In the genomic region with DNA sequence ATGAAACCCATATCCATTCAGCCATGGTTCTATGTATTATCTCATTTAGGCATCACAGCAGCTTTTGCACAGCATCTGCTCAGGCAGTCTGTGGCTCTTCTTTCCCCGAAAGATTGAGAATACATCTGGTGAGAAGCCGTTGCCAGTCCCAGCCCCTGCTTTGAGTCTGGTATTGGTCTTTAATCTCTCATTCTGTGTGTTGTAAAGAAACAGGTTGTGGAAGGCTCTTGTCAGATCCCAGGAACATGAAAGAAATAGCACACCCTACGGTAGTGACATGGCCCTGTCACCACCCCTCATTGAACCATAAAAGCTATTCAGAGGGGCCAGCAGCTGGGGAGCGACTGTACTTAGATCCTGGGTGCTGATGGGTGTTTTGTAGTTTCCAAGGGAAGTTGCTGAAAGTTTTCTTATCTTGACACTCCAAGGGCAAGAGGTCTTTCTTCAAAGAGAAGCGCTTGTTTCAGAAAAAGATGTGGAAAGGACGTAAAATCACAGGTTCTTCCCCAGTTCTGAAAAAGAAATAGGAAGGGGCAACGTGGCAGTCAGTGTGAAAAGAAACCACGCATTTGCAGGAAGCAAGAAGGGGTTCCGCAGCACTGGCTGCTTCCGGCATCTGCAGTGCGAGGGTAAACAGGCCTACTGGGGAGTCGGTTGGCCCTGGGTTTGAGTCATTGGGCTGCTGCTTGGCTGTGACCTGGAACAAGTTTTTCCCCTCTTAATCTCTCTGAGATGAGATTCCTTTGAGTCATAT, we compare ENCODE assay signal across 1 cellular context.
A peak's percentile ranks its signal among the peaks of the same experiment; 100 is the strongest.
TF ChIP-seq lines count a peak whose summit lies in the region.

No MANE protein-coding gene starts in this region.

TF ChIP-seq in K562, 482 proteins besides CTCF, POLR2A, EP300 and RAD21 (continued from another document and continues in another):
- TF ChIP-seq, protein P1, sequence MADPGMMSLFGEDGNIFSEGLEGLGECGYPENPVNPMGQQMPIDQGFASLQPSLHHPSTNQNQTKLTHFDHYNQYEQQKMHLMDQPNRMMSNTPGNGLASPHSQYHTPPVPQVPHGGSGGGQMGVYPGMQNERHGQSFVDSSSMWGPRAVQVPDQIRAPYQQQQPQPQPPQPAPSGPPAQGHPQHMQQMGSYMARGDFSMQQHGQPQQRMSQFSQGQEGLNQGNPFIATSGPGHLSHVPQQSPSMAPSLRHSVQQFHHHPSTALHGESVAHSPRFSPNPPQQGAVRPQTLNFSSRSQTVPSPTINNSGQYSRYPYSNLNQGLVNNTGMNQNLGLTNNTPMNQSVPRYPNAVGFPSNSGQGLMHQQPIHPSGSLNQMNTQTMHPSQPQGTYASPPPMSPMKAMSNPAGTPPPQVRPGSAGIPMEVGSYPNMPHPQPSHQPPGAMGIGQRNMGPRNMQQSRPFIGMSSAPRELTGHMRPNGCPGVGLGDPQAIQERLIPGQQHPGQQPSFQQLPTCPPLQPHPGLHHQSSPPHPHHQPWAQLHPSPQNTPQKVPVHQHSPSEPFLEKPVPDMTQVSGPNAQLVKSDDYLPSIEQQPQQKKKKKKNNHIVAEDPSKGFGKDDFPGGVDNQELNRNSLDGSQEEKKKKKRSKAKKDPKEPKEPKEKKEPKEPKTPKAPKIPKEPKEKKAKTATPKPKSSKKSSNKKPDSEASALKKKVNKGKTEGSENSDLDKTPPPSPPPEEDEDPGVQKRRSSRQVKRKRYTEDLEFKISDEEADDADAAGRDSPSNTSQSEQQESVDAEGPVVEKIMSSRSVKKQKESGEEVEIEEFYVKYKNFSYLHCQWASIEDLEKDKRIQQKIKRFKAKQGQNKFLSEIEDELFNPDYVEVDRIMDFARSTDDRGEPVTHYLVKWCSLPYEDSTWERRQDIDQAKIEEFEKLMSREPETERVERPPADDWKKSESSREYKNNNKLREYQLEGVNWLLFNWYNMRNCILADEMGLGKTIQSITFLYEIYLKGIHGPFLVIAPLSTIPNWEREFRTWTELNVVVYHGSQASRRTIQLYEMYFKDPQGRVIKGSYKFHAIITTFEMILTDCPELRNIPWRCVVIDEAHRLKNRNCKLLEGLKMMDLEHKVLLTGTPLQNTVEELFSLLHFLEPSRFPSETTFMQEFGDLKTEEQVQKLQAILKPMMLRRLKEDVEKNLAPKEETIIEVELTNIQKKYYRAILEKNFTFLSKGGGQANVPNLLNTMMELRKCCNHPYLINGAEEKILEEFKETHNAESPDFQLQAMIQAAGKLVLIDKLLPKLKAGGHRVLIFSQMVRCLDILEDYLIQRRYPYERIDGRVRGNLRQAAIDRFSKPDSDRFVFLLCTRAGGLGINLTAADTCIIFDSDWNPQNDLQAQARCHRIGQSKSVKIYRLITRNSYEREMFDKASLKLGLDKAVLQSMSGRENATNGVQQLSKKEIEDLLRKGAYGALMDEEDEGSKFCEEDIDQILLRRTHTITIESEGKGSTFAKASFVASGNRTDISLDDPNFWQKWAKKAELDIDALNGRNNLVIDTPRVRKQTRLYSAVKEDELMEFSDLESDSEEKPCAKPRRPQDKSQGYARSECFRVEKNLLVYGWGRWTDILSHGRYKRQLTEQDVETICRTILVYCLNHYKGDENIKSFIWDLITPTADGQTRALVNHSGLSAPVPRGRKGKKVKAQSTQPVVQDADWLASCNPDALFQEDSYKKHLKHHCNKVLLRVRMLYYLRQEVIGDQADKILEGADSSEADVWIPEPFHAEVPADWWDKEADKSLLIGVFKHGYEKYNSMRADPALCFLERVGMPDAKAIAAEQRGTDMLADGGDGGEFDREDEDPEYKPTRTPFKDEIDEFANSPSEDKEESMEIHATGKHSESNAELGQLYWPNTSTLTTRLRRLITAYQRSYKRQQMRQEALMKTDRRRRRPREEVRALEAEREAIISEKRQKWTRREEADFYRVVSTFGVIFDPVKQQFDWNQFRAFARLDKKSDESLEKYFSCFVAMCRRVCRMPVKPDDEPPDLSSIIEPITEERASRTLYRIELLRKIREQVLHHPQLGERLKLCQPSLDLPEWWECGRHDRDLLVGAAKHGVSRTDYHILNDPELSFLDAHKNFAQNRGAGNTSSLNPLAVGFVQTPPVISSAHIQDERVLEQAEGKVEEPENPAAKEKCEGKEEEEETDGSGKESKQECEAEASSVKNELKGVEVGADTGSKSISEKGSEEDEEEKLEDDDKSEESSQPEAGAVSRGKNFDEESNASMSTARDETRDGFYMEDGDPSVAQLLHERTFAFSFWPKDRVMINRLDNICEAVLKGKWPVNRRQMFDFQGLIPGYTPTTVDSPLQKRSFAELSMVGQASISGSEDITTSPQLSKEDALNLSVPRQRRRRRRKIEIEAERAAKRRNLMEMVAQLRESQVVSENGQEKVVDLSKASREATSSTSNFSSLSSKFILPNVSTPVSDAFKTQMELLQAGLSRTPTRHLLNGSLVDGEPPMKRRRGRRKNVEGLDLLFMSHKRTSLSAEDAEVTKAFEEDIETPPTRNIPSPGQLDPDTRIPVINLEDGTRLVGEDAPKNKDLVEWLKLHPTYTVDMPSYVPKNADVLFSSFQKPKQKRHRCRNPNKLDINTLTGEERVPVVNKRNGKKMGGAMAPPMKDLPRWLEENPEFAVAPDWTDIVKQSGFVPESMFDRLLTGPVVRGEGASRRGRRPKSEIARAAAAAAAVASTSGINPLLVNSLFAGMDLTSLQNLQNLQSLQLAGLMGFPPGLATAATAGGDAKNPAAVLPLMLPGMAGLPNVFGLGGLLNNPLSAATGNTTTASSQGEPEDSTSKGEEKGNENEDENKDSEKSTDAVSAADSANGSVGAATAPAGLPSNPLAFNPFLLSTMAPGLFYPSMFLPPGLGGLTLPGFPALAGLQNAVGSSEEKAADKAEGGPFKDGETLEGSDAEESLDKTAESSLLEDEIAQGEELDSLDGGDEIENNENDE (IDR thresholded peaks at IDR 0.05; ENCODE audit: low read depth, low read length) = no peak
- TF ChIP-seq, protein P2, sequence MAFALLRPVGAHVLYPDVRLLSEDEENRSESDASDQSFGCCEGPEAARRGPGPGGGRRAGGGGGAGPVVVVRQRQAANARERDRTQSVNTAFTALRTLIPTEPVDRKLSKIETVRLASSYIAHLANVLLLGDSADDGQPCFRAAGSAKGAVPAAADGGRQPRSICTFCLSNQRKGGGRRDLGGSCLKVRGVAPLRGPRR (CRISPR knock-in tag; IDR thresholded peaks at IDR 0.05) = no peak
- TF ChIP-seq IFI16 (CRISPR knock-in tag; IDR thresholded peaks at IDR 0.05) (no peak), SMARCA4 (IDR thresholded peaks at IDR 0.05) (peak; percentile 48; the same call in 1 of the 2 replicates), NFE2 (IDR thresholded peaks at IDR 0.05; ENCODE audit: low read depth) (no peak), RBM22 (IDR thresholded peaks at IDR 0.05; ENCODE audit: low read depth, low read length, poor library complexity, severe bottlenecking) (no peak), KLF6 (CRISPR knock-in tag; IDR thresholded peaks at IDR 0.05; ENCODE audit: borderline replicate concordance) (no peak), CBX3 (IDR thresholded peaks at IDR 0.05; ENCODE audit: borderline replicate concordance in 1 of 2, low read length in 2 of 2) (no peak), ZNF224 (CRISPR knock-in tag; IDR thresholded peaks at IDR 0.05) (no peak), PHF21A (IDR thresholded peaks at IDR 0.05; ENCODE audit: borderline replicate concordance, low read depth) (no peak), NFIX (CRISPR knock-in tag; IDR thresholded peaks at IDR 0.05; ENCODE audit: low read depth) (no peak), PHTF2 (CRISPR knock-in tag; IDR thresholded peaks at IDR 0.05) (no peak), NFE2L1 (tag; IDR thresholded peaks at IDR 0.05; ENCODE audit: borderline replicate concordance, low read depth) (no peak), RAD51 (IDR thresholded peaks at IDR 0.05; ENCODE audit: borderline replicate concordance, low read depth) (no peak), ZNF830 (CRISPR knock-in tag; IDR thresholded peaks at IDR 0.05) (no peak), ADNP (tag; IDR thresholded peaks at IDR 0.05) (0 out of 2 replicates have a peak, but pooled peaks have one; percentile 26), RBBP5 (IDR thresholded peaks at IDR 0.05; ENCODE audit: borderline replicate concordance, insufficient read depth, low read length, poor library complexity, severe bottlenecking) (no peak)
- TF ChIP-seq, protein P3, sequence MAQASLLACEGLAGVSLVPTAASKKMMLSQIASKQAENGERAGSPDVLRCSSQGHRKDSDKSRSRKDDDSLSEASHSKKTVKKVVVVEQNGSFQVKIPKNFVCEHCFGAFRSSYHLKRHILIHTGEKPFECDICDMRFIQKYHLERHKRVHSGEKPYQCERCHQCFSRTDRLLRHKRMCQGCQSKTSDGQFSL (CRISPR knock-in tag; IDR thresholded peaks at IDR 0.05) = no peak
- TF ChIP-seq, protein P3 (tag; IDR thresholded peaks at IDR 0.05) = peak in 1 of 2 experiments; percentile 46; a peak in 1 of 4 replicates
- TF ChIP-seq, protein P4, sequence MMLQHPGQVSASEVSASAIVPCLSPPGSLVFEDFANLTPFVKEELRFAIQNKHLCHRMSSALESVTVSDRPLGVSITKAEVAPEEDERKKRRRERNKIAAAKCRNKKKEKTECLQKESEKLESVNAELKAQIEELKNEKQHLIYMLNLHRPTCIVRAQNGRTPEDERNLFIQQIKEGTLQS (IDR thresholded peaks at IDR 0.05) = no peak
- TF ChIP-seq, protein P4 (CRISPR knock-in tag; conservative IDR thresholded peaks at IDR 0.05) = 0 out of 2 replicates have a peak, but pooled peaks have one; percentile 22
- TF ChIP-seq, protein P5, sequence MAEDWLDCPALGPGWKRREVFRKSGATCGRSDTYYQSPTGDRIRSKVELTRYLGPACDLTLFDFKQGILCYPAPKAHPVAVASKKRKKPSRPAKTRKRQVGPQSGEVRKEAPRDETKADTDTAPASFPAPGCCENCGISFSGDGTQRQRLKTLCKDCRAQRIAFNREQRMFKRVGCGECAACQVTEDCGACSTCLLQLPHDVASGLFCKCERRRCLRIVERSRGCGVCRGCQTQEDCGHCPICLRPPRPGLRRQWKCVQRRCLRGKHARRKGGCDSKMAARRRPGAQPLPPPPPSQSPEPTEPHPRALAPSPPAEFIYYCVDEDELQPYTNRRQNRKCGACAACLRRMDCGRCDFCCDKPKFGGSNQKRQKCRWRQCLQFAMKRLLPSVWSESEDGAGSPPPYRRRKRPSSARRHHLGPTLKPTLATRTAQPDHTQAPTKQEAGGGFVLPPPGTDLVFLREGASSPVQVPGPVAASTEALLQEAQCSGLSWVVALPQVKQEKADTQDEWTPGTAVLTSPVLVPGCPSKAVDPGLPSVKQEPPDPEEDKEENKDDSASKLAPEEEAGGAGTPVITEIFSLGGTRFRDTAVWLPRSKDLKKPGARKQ (CRISPR knock-in tag; IDR thresholded peaks at IDR 0.05) = no peak
- TF ChIP-seq, protein P6, sequence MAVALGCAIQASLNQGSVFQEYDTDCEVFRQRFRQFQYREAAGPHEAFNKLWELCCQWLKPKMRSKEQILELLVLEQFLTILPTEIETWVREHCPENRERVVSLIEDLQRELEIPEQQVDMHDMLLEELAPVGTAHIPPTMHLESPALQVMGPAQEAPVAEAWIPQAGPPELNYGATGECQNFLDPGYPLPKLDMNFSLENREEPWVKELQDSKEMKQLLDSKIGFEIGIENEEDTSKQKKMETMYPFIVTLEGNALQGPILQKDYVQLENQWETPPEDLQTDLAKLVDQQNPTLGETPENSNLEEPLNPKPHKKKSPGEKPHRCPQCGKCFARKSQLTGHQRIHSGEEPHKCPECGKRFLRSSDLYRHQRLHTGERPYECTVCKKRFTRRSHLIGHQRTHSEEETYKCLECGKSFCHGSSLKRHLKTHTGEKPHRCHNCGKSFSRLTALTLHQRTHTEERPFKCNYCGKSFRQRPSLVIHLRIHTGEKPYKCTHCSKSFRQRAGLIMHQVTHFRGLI (CRISPR knock-in tag; IDR thresholded peaks at IDR 0.05) = no peak
- TF ChIP-seq, protein P7, sequence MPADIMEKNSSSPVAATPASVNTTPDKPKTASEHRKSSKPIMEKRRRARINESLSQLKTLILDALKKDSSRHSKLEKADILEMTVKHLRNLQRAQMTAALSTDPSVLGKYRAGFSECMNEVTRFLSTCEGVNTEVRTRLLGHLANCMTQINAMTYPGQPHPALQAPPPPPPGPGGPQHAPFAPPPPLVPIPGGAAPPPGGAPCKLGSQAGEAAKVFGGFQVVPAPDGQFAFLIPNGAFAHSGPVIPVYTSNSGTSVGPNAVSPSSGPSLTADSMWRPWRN (IDR thresholded peaks at IDR 0.05; ENCODE audit: low read depth) = no peak
- TF ChIP-seq, protein P8, sequence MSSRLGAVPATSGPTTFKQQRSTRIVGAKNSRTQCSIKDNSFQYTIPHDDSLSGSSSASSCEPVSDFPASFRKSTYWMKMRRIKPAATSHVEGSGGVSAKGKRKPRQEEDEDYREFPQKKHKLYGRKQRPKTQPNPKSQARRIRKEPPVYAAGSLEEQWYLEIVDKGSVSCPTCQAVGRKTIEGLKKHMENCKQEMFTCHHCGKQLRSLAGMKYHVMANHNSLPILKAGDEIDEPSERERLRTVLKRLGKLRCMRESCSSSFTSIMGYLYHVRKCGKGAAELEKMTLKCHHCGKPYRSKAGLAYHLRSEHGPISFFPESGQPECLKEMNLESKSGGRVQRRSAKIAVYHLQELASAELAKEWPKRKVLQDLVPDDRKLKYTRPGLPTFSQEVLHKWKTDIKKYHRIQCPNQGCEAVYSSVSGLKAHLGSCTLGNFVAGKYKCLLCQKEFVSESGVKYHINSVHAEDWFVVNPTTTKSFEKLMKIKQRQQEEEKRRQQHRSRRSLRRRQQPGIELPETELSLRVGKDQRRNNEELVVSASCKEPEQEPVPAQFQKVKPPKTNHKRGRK (tag; IDR thresholded peaks at IDR 0.05) = no peak
- TF ChIP-seq, protein P9, sequence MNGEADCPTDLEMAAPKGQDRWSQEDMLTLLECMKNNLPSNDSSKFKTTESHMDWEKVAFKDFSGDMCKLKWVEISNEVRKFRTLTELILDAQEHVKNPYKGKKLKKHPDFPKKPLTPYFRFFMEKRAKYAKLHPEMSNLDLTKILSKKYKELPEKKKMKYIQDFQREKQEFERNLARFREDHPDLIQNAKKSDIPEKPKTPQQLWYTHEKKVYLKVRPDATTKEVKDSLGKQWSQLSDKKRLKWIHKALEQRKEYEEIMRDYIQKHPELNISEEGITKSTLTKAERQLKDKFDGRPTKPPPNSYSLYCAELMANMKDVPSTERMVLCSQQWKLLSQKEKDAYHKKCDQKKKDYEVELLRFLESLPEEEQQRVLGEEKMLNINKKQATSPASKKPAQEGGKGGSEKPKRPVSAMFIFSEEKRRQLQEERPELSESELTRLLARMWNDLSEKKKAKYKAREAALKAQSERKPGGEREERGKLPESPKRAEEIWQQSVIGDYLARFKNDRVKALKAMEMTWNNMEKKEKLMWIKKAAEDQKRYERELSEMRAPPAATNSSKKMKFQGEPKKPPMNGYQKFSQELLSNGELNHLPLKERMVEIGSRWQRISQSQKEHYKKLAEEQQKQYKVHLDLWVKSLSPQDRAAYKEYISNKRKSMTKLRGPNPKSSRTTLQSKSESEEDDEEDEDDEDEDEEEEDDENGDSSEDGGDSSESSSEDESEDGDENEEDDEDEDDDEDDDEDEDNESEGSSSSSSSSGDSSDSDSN (IDR thresholded peaks at IDR 0.05; ENCODE audit: borderline replicate concordance in 1 of 2, low read depth in 2 of 2, low read length in 2 of 2) = peak in 1 of 2 experiments; percentile 68; a peak in 1 of 4 replicates
- TF ChIP-seq, protein P10, sequence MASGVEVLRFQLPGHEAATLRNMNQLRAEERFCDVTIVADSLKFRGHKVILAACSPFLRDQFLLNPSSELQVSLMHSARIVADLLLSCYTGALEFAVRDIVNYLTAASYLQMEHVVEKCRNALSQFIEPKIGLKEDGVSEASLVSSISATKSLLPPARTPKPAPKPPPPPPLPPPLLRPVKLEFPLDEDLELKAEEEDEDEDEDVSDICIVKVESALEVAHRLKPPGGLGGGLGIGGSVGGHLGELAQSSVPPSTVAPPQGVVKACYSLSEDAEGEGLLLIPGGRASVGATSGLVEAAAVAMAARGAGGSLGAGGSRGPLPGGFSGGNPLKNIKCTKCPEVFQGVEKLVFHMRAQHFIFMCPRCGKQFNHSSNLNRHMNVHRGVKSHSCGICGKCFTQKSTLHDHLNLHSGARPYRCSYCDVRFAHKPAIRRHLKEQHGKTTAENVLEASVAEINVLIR (CRISPR knock-in tag; IDR thresholded peaks at IDR 0.05) = no peak
